2 cellular contexts compared by ENCODE assay signal in the genomic region with DNA sequence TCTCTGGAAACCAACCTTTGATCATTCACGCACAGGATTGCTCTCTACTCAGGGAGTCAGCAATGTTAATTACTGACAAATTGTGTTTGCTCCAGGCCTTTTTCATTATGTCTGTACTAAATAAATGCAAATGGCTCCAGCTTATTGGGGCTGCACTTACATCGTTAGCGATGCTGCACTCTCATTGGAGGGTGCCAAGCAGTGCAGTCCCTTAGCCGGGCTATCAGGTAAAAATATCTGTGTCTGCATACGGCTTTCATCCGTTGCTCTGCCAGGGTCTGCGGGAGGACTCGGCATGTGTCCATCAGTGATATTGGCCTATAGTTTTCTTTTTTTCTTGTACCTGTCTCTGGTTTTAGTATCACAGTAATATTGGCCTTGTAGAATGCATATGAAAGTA.
TF ChIP-seq lines count a peak whose summit lies in the region.

No MANE protein-coding gene starts in this region.

TF ChIP-seq in SK-N-SH, 30 proteins besides CTCF, POLR2A, EP300 and RAD21 (continued from another document):
- TF ChIP-seq, protein P1, sequence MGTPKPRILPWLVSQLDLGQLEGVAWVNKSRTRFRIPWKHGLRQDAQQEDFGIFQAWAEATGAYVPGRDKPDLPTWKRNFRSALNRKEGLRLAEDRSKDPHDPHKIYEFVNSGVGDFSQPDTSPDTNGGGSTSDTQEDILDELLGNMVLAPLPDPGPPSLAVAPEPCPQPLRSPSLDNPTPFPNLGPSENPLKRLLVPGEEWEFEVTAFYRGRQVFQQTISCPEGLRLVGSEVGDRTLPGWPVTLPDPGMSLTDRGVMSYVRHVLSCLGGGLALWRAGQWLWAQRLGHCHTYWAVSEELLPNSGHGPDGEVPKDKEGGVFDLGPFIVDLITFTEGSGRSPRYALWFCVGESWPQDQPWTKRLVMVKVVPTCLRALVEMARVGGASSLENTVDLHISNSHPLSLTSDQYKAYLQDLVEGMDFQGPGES (IDR thresholded peaks at IDR 0.05; ENCODE audit: low read depth, low read length), result no peak
- TF ChIP-seq SIN3A (IDR thresholded peaks at IDR 0.05; ENCODE audit: borderline replicate concordance, low read depth, low read length) (no peak), NRF1 (IDR thresholded peaks at IDR 0.05; ENCODE audit: low read depth, low read length) (no peak), EZH2phosphoT487 (IDR thresholded peaks at IDR 0.05; ENCODE audit: borderline replicate concordance, low read depth) (no peak), FOXM1 (IDR thresholded peaks at IDR 0.05; ENCODE audit: low read depth) (no peak), MEF2A (IDR thresholded peaks at IDR 0.05; ENCODE audit: borderline replicate concordance, low read depth) (no peak), ELF1 (IDR thresholded peaks at IDR 0.05) (no peak), TCF12 (IDR thresholded peaks at IDR 0.05) (no peak), MXI1 (IDR thresholded peaks at IDR 0.05; ENCODE audit: low read depth, low read length) (no peak), MAX (IDR thresholded peaks at IDR 0.05; ENCODE audit: low read depth) (no peak), TEAD4 (IDR thresholded peaks at IDR 0.05; ENCODE audit: borderline replicate concordance, insufficient read depth) (no peak), FOXJ3 (CRISPR knock-in tag; IDR thresholded peaks at IDR 0.05) (no peak), GABPA (IDR thresholded peaks at IDR 0.05; ENCODE audit: low read depth) (no peak)
- TF ChIP-seq, protein P2, sequence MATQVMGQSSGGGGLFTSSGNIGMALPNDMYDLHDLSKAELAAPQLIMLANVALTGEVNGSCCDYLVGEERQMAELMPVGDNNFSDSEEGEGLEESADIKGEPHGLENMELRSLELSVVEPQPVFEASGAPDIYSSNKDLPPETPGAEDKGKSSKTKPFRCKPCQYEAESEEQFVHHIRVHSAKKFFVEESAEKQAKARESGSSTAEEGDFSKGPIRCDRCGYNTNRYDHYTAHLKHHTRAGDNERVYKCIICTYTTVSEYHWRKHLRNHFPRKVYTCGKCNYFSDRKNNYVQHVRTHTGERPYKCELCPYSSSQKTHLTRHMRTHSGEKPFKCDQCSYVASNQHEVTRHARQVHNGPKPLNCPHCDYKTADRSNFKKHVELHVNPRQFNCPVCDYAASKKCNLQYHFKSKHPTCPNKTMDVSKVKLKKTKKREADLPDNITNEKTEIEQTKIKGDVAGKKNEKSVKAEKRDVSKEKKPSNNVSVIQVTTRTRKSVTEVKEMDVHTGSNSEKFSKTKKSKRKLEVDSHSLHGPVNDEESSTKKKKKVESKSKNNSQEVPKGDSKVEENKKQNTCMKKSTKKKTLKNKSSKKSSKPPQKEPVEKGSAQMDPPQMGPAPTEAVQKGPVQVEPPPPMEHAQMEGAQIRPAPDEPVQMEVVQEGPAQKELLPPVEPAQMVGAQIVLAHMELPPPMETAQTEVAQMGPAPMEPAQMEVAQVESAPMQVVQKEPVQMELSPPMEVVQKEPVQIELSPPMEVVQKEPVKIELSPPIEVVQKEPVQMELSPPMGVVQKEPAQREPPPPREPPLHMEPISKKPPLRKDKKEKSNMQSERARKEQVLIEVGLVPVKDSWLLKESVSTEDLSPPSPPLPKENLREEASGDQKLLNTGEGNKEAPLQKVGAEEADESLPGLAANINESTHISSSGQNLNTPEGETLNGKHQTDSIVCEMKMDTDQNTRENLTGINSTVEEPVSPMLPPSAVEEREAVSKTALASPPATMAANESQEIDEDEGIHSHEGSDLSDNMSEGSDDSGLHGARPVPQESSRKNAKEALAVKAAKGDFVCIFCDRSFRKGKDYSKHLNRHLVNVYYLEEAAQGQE (IDR thresholded peaks at IDR 0.05; ENCODE audit: low read depth, low read length), result no peak
- TF ChIP-seq, protein P3, sequence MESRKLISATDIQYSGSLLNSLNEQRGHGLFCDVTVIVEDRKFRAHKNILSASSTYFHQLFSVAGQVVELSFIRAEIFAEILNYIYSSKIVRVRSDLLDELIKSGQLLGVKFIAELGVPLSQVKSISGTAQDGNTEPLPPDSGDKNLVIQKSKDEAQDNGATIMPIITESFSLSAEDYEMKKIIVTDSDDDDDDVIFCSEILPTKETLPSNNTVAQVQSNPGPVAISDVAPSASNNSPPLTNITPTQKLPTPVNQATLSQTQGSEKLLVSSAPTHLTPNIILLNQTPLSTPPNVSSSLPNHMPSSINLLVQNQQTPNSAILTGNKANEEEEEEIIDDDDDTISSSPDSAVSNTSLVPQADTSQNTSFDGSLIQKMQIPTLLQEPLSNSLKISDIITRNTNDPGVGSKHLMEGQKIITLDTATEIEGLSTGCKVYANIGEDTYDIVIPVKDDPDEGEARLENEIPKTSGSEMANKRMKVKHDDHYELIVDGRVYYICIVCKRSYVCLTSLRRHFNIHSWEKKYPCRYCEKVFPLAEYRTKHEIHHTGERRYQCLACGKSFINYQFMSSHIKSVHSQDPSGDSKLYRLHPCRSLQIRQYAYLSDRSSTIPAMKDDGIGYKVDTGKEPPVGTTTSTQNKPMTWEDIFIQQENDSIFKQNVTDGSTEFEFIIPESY (IDR thresholded peaks at IDR 0.05; ENCODE audit: borderline replicate concordance, low read depth), result no peak

TF ChIP-seq in SK-N-SH treated with all-trans-retinoic acid at 6 μM for 48 hours, 23 proteins besides CTCF, POLR2A, EP300 and RAD21 (continued from another document):
- TF ChIP-seq TSHZ2 (CRISPR knock-in tag; IDR thresholded peaks at IDR 0.05) (no peak), BACH2 (CRISPR knock-in tag; IDR thresholded peaks at IDR 0.05; ENCODE audit: borderline replicate concordance) (no peak), TOX (CRISPR knock-in tag; IDR thresholded peaks at IDR 0.05; ENCODE audit: borderline replicate concordance) (no peak), PATZ1 (CRISPR knock-in tag; IDR thresholded peaks at IDR 0.05; ENCODE audit: borderline replicate concordance) (no peak), ZFP30 (CRISPR knock-in tag; IDR thresholded peaks at IDR 0.05) (no peak)
